ENCODE assay signal across 16 cellular contexts in genomic region chr2:143525006-143525405, GRCh38.
DNase-seq lines count a peak whose midpoint lies in the region; ATAC-seq and TF ChIP-seq lines count a peak whose summit lies in the region.
"Had no signal": no experiment of that assay in that cellular context is flagged by ENCODE, and none has a peak within 500 bp of the region (broad histone marks: within the 10 kb centered on the region; RNA-seq: fewer than 3 reads in every experiment).

No MANE protein-coding gene starts in this region.

- CTCF ChIA-PET in A673 (lab: Charles Lee) (no interaction called here), HEK293 (lab: Yijun Ruan, JAX) (interaction anchor here (0.5 to 0.6 kb wide), 2 partner anchors 153 to 336 kb away, joined by 3 to 4 read pairs; no protein-coding TSS in a partner anchor)

- no peaks in the 10 kb centered on the region for H3K36me3 Mint-ChIP-seq in chondrocyte (ENCODE audit: low read depth)

- POLR2A ChIA-PET in A673 (lab: Charles Lee; ENCODE audit: low non-redundant PET) (interaction anchor here (0.5 kb wide), 1 partner anchor 1974 kb away, joined by 3 read pairs; no protein-coding TSS in a partner anchor), HEK293 (lab: Yijun Ruan, JAX) (no interaction called here)

- H3K27me3 Mint-ChIP-seq in chondrocyte (ENCODE audit: low read depth) = no peaks in the 10 kb centered on the region
- H3K27me3 Mint-ChIP-seq: activated B cell treated with CpG ODN at 0.5 μM for 24 hours had no signal

- H3K9me3 ChIP-seq in A673 (ENCODE audit: low read depth, low read length, poor library complexity, severe bottlenecking) (no peaks in the 10 kb centered on the region), HEK293 (ENCODE audit: control insufficient read depth, insufficient read depth, low read depth, low read length) (no peaks in the 10 kb centered on the region), mucosa of rectum (ENCODE audit: control insufficient read depth in 2 of 2, low read length in 2 of 2) (no peaks in the 10 kb centered on the region)
- H3K9me3 ChIP-seq: SJCRH30 had no signal

- H3K4me3 ChIP-seq in A673 (ENCODE audit: low read depth, low read length, poor library complexity, severe bottlenecking) (no peak overlapping the region), HEK293 (ENCODE audit: low read depth, low read length) (no peak overlapping the region), mucosa of rectum (ENCODE audit: low read length in 2 of 2) (no peak overlapping the region)
- H3K4me3 ChIP-seq: SJCRH30 had no signal

- peak overlapping the region; percentile 3 for H3K4me3 Mint-ChIP-seq in chondrocyte (ENCODE audit: unreplicated experiment)
- H3K4me3 Mint-ChIP-seq: activated B cell treated with CpG ODN at 0.5 μM for 24 hours; activated T-helper 1 cell treated with anti-CD3 and anti-CD28 coated beads, Interleukin-12 subunit alpha, Interleukin-12 subunit beta, Interleukin-2, Interleukin-4 antibody, amounts not matched to agents 30 ng/mL and 10 ng/mL and 1 ng/mL, durations not matched to agents 14 hours and 24 hours and 36 hours had no signal

- no TSS peak for BruUV-seq in A673 (replicated peaks; lab: Mats Ljungman, UMichigan)

- no peak overlapping the region for H3K9ac ChIP-seq in mucosa of rectum (ENCODE audit: low read depth in 1 of 2, low read length in 2 of 2)

- H3K27ac Mint-ChIP-seq in chondrocyte (ENCODE audit: unreplicated experiment) = peak overlapping the region; percentile 91

- intact Hi-C loops in A673 (cut with micrococcal nuclease; ENCODE audit: unreplicated experiment) = no loop called here

- no peak for TF ChIP-seq CTCF in A673 (conservative IDR thresholded peaks at IDR 0.05; ENCODE audit: low read depth, low read length)
- TF ChIP-seq CTCF in HEK293 (tag by site-specific recombination; IDR thresholded peaks at IDR 0.05) = no peak
- no peak for TF ChIP-seq CTCF in chondrocyte (IDR thresholded peaks at IDR 0.05)

- peaks cover 42% of the 10 kb centered on the region for H3K4me1 Mint-ChIP-seq in chondrocyte (ENCODE audit: low read depth)

- DNase-seq in A673 (ENCODE audit: low spot score) (no peak), chondrocyte (ENCODE audit: low spot score) (no peak), NOMO-1 treated with dmso at 0.1 percent for 144 hours (lab: John Stamatoyannopoulos, UW; ENCODE audit: unreplicated experiment) (no peak)
- no peak for DNase-seq in stimulated activated CD4-positive, alpha-beta T cell treated with anti-CD3 and anti-CD28 coated beads, Interleukin-1b, Interleukin-23, amount 100 ng/mL, for 48 hours
- no peak for DNase-seq in stimulated activated CD4-positive, alpha-beta T cell treated with anti-CD3 and anti-CD28 coated beads, Interleukin-2, amount 100 ng/mL, for 24 hours
- DNase-seq: activated B cell treated with CpG ODN at 0.5 μM for 24 hours, AML-193, dermis blood vessel endothelial cell, GDM1, NCI-H1092 treated with DMSO at 0.1 percent for 48 hours, NCI-H524 treated with DMSO at 0.1 percent for 48 hours had no signal

- H3K4me1 ChIP-seq in A673 (ENCODE audit: insufficient read depth, low read length, poor library complexity, severe bottlenecking) (peaks cover 33% of the 10 kb centered on the region), HEK293 (ENCODE audit: control insufficient read depth, insufficient read depth, low read length) (peaks cover 16% of the 10 kb centered on the region), mucosa of rectum (ENCODE audit: control insufficient read depth in 2 of 2, insufficient read depth in 2 of 2, low read length in 2 of 2) (no peaks in the 10 kb centered on the region)

- H3K36me3 ChIP-seq in A673 (ENCODE audit: insufficient read depth, low read length, poor library complexity, severe bottlenecking) (no peaks in the 10 kb centered on the region), HEK293 (ENCODE audit: control insufficient read depth in 2 of 2, insufficient read depth in 1 of 2, low read length in 2 of 2) (no peaks in the 10 kb centered on the region), mucosa of rectum (ENCODE audit: control insufficient read depth in 2 of 2, insufficient read depth in 2 of 2, low read length in 2 of 2) (no peaks in the 10 kb centered on the region)
- H3K36me3 ChIP-seq: SJCRH30 had no signal

- no peaks in the 10 kb centered on the region for H3K27me3 ChIP-seq in A673 (replicated peaks; ENCODE audit: insufficient read depth, low read depth, low read length, poor library complexity)
- no peaks in the 10 kb centered on the region for H3K27me3 ChIP-seq in mucosa of rectum (ENCODE audit: control insufficient read depth in 2 of 2, insufficient read depth in 2 of 2, low read length in 2 of 2)
- H3K27me3 ChIP-seq: SJCRH30 had no signal

- H3K27ac ChIP-seq in A673 (ENCODE audit: low read depth, low read length, poor library complexity, severe bottlenecking) (peak overlapping the region; percentile 25), HEK293 (ENCODE audit: extremely low read depth, low read depth, low read length) (no peak overlapping the region), mucosa of rectum (ENCODE audit: low read depth in 2 of 2, low read length in 2 of 2) (peak overlapping the region; percentile 35 to 51)

- no peaks in the 10 kb centered on the region for H3K9me3 Mint-ChIP-seq in chondrocyte (ENCODE audit: low read depth)
- H3K9me3 Mint-ChIP-seq: activated B cell treated with CpG ODN at 0.5 μM for 24 hours; activated T-helper 1 cell treated with anti-CD3 and anti-CD28 coated beads, Interleukin-12 subunit alpha, Interleukin-12 subunit beta, Interleukin-2, Interleukin-4 antibody, amounts not matched to agents 30 ng/mL and 10 ng/mL and 1 ng/mL, durations not matched to agents 14 hours and 24 hours and 36 hours had no signal

- no peak for ATAC-seq in HG03342 (IDR thresholded peaks at IDR 0.05; ENCODE audit: unreplicated experiment)

TF ChIP-seq in HEK293, 187 proteins besides CTCF, POLR2A, EP300 and RAD21:
- TF ChIP-seq PRDM6 (tag by site-specific recombination; IDR thresholded peaks at IDR 0.05) (peak; percentile 27; the same call in 1 of the 2 replicates), ZSCAN4 (tag by site-specific recombination; IDR thresholded peaks at IDR 0.05) (no peak)
TF ChIP-seq in HEK293: peak in this region for 1.
